ENCODE assay signal across 9 cellular contexts in the genomic region with DNA sequence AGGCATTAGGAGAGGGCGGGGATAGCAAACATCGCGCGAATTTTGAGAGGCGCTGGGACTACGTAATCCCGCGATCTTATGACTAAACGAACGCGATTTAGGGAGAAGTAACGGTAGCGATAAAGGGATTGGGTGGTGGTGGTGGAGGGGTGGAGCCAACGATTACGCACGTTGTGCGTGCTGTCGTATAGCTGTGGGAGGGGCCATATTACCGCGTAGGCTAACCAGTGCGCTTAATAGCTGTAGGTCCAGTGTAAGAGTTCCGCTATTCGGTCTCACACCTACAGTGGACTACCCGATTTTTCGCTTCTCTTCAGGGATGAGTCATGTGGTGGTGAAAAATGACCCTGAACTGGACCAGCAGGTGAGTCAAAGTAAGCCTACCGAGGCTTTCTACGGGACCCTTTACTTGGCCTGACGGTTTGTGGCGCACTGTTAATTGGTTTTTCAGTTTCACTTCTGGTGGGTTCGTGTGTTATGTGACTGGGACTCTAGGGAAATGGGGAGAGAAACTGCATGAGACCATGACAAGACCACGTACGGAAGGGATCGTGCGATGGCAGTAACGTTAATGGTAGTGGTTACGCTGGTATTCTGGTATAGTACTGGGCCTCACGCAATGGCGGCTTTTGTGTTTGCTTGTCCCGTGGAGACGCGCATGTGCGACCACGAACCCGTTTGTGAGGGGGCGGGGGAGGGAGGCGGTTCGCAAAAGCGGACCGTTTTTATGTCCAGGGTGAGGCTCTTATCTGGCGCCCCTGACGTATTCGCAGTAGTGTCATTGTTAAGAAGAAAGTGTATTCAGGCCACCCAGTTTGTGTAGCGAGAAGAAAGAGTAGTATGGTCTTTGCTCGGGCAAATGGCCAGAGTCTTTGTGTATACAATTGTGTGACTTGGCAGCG. TPM values are rescaled to one million over a fixed set of nuclear protein-coding genes. Genes with fewer than 3 reads are reported as not detected.
DNase-seq lines count a peak whose midpoint lies in the region; ATAC-seq and TF ChIP-seq lines count a peak whose summit lies in the region.
"Had no signal": no experiment of that assay in that cellular context is flagged by ENCODE, and none has a peak within 500 bp of the region (broad histone marks: within the 10 kb centered on the region; RNA-seq: fewer than 3 reads in every experiment).

Gene DDX3Y (plus strand): TSS at position 251 of the 902 bp plus-strand sequence. CDS start 69 bp downstream, at position 320.

- no peaks in the 10 kb centered on the region for H3K27me3 Mint-ChIP-seq in central memory CD8-positive, alpha-beta T cell

- no peak within 1 kb of the TSS for H3K4me3 ChIP-seq in Karpas-422 (ENCODE audit: low read length)

- peak within 1 kb of the TSS; percentile 97 for H3K4me3 Mint-ChIP-seq in central memory CD8-positive, alpha-beta T cell

- no peaks in the 10 kb centered on the region for H3K9me2 ChIP-seq in Karpas-422 (replicated peaks; ENCODE audit: insufficient read depth, low read length)

- DNase-seq in AG20443 (ENCODE audit: low spot score) = peak; percentile 92
- DNase-seq in central memory CD8-positive, alpha-beta T cell (ENCODE audit: low spot score in 2 of 2) = peak; percentile 60 to 94
- DNase-seq in myocyte (ENCODE audit: low read depth) = peak; percentile 92
- DNase-seq in SHP77 (lab: John Stamatoyannopoulos, UW) = no peak
- no peak for DNase-seq in Karpas-422

- peaks cover 27% of the 10 kb centered on the region for H3K4me1 Mint-ChIP-seq in central memory CD8-positive, alpha-beta T cell

- no peaks in the 10 kb centered on the region for H3K9me3 Mint-ChIP-seq in central memory CD8-positive, alpha-beta T cell

- no peak within 1 kb of the TSS for H3K4me2 ChIP-seq in Karpas-422 (ENCODE audit: low read depth, low read length, poor library complexity, severe bottlenecking)

- no peaks in the 10 kb centered on the region for H3K27me3 ChIP-seq in Karpas-422 (ENCODE audit: low read length)

- no peaks in the 10 kb centered on the region for H4K20me1 ChIP-seq in Karpas-422 (ENCODE audit: insufficient read depth, low read depth, low read length)

- H3K9me3 ChIP-seq in Karpas-422 (ENCODE audit: low read length) = no peaks in the 10 kb centered on the region

- no peaks in the 10 kb centered on the region for H3K79me2 ChIP-seq in Karpas-422 (ENCODE audit: low read length)

- no peak within 1 kb of the TSS for H3K9ac ChIP-seq in Karpas-422 (ENCODE audit: low read length)

- no peaks in the 10 kb centered on the region for H3K36me3 ChIP-seq in Karpas-422 (ENCODE audit: insufficient read depth, low read length)

- ATAC-seq in HG02610 (IDR thresholded peaks at IDR 0.05; ENCODE audit: unreplicated experiment) (peak; percentile 86), GM21526 (IDR thresholded peaks at IDR 0.05; ENCODE audit: low FRiP score, unreplicated experiment) (no peak)
- peak; percentile 89 for ATAC-seq in central memory CD8-positive, alpha-beta T cell (replicated peaks; ENCODE audit: extremely low read depth, poor library complexity, severe bottlenecking)

- peak within 1 kb of the TSS; percentile 99 for H3K27ac Mint-ChIP-seq in central memory CD8-positive, alpha-beta T cell (ENCODE audit: low read depth)

- H3K27ac ChIP-seq in Karpas-422 (ENCODE audit: low read length) = no peak within 1 kb of the TSS

- peaks cover 48% of the 10 kb centered on the region for H3K36me3 Mint-ChIP-seq in central memory CD8-positive, alpha-beta T cell (ENCODE audit: insufficient read depth)

- H3K4me1 ChIP-seq in Karpas-422 (ENCODE audit: low read length) = no peaks in the 10 kb centered on the region

- H2AFZ ChIP-seq in Karpas-422 (ENCODE audit: low read length) = no peak within 1 kb of the TSS

TF ChIP-seq in PFSK-1, 5 proteins besides CTCF, POLR2A, EP300 and RAD21:
- TF ChIP-seq POLR2AphosphoS5 (IDR thresholded peaks at IDR 0.05; ENCODE audit: low read depth, low read length) = peak; percentile 86
- TF ChIP-seq SIN3A (IDR thresholded peaks at IDR 0.05; ENCODE audit: borderline replicate concordance, insufficient read depth, low read length) = no peak
- peak; percentile 45; the same call in 1 of the 2 replicates for TF ChIP-seq TAF1 (IDR thresholded peaks at IDR 0.05; ENCODE audit: borderline replicate concordance, insufficient read depth, low read length)
- TF ChIP-seq FOXP2 (optimal IDR thresholded peaks at IDR 0.05; ENCODE audit: borderline replicate concordance, extremely low read depth, extremely low read length, insufficient read depth) = no peak

RNA-seq across cellular contexts. Expression of gene DDX3Y, which starts in this region (rescaled TPM):
- polyA plus RNA-seq in PFSK-1 (2012; ENCODE audit: insufficient read length, low read depth) = 25.4 TPM
- 53.1 and 56.7 TPM in 2 replicates for total RNA-seq in myocyte
- 30.1 TPM for polyA plus RNA-seq in myocyte (2012)
- total RNA-seq in Karpas-422 (2014; rRNA removed; shearing (Covaris generic); ENCODE audit: low replicate concordance) = not detected in 2 replicates
- total RNA-seq: dermis microvascular lymphatic vessel endothelial cell had no signal

Comparison
In these comparisons a context has a peak if more than half of its experiments do, and no peak if none do; other contexts are left out.
1. DNase-seq: peak in AG20443 (single experiment), central memory CD8-positive, alpha-beta T cell (2 of 2) and myocyte (single experiment); none in SHP77 (0 of 2) and Karpas-422 (single experiment).